In the genomic region with DNA sequence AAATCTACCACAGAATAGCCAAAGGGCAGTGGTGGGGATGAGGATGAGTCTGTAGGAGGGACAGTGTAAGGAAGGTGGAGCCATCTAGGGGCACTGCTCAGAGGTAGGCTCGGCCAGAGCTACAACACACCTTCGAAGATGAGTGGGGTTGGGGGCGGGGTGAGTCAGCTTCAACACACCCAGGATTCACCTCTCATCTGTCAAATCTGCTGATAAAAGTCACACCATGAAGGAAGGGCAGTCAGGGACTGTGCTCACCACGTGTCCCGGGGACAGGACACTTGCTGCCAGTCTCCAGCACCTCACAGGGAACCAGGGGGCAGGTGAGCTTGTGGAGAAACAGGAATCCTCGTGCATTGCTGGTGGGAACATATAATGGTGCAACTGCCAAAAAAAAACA, we compare ENCODE assay signal across 1 cellular context.
TF ChIP-seq lines count a peak whose summit lies in the region.

No MANE protein-coding gene starts in this region.

TF ChIP-seq in GM23338, 12 proteins besides CTCF, POLR2A, EP300 and RAD21 (continued from another document):
- TF ChIP-seq ETS1 (IDR thresholded peaks at IDR 0.05), result no peak
- no peak for TF ChIP-seq JUNB (IDR thresholded peaks at IDR 0.05; ENCODE audit: unreplicated experiment)
- no peak for TF ChIP-seq ZNF331 (CRISPR knock-in tag; IDR thresholded peaks at IDR 0.05; ENCODE audit: low read depth)
- TF ChIP-seq POLR2AphosphoS5 (IDR thresholded peaks at IDR 0.05; ENCODE audit: low read depth), result no peak
